Comparison of ENCODE assay signal across 8 cellular contexts in the genomic region with DNA sequence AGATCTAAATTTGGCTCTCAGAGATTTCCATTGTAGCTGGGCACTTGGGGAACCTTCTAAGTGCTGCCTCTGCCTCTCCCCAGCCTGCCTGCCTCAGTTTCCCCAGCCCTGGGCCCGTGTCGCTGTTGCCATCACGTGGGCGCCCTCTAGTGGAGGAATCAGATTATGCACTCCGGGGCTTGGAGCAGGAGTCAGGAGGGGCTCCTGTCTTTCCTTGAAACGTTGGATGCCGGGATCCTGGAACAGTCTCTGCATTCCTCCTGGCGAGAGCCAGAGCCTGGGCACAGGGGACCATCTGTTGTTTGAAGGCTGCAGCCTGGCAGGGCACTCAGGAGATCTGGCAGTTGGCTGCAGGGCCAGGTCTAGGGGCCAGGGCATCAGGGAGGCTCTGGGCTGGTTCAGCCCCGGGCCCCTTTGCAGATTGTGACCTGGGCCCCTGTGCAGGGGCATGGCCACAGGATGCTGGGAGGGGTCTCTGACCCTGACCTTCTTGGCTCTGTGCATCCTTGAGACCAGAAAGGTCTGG.
DNase-seq lines count a peak whose midpoint lies in the region; ATAC-seq and TF ChIP-seq lines count a peak whose summit lies in the region.

No MANE protein-coding gene starts in this region.

- no peak overlapping the region for H3K27ac Mint-ChIP-seq in activated B cell treated with CpG ODN at 0.5 μM for 24 hours

- peaks cover 0 to 17% of the 10 kb centered on the region in 2 donors for H3K36me3 ChIP-seq in left lung

- CTCF ChIA-PET in activated B cell treated with CpG ODN at 0.5 μM for 24 hours (lab: Charles Lee), result interaction anchor here (1.2 to 2.7 kb wide), 4 partner anchors 13 to 126 kb away, joined by 7 to 10 read pairs (median 9); no protein-coding TSS in a partner anchor

- no peaks in the 10 kb centered on the region for H3K36me3 Mint-ChIP-seq in activated B cell treated with CpG ODN at 0.5 μM for 24 hours (ENCODE audit: low read depth)

- H3K9me3 ChIP-seq in left lung, result no peaks in the 10 kb centered on the region

- H3K27ac ChIP-seq in caudate nucleus (ENCODE audit: low read depth, low read length), result no peak overlapping the region
- no peak overlapping the region for H3K27ac ChIP-seq in left lung

- POLR2A ChIA-PET in activated B cell treated with CpG ODN at 0.5 μM for 24 hours (lab: Charles Lee), result interaction anchor here (1.2 kb wide), 2 partner anchors 14 to 112 kb away, joined by 3 read pairs; partner anchors contain the start of gene C11orf24

- no peaks in the 10 kb centered on the region for H3K9me3 Mint-ChIP-seq in activated B cell treated with CpG ODN at 0.5 μM for 24 hours

- H3K27me3 ChIP-seq in left lung, result no peaks in the 10 kb centered on the region

- H3K4me1 Mint-ChIP-seq in activated B cell treated with CpG ODN at 0.5 μM for 24 hours, result peaks cover 45% of the 10 kb centered on the region

- H3K4me1 ChIP-seq in left lung, result peaks cover 25 to 48% of the 10 kb centered on the region in 2 donors

- TF ChIP-seq CTCF in activated B cell treated with CpG ODN at 0.5 μM for 24 hours (IDR thresholded peaks at IDR 0.05), result peak; percentile 50
- peak; percentile 87 to 89 for TF ChIP-seq CTCF in left lung (IDR thresholded peaks at IDR 0.05)

- intact Hi-C loops in activated B cell treated with CpG ODN at 0.5 μM for 24 hours (cut with micrococcal nuclease) (loop anchor here (1.0 to 5.0 kb wide), 3 partner anchors 72 to 127 kb away; partner anchors contain the start of gene LRP5), left lung (cut with DNase I) (loop anchor here in 1 of 2 donors (5.0 to 10.0 kb wide), 2 partner anchors 69 to 122 kb away; partner anchors contain the start of gene LRP5)

- no peak overlapping the region for H3K4me3 ChIP-seq in left lung

- DNase-seq in COLO668 (lab: John Stamatoyannopoulos, UW; ENCODE audit: unreplicated experiment) (peak; percentile 34), HUDEP-2 (lab: John Stamatoyannopoulos, UW; ENCODE audit: unreplicated experiment in 76 of 76) (peak in 45 of 76 experiments; percentile 4 to 67 (median 39)), activated B cell treated with CpG ODN at 0.5 μM for 24 hours (peak; percentile 64), caudate nucleus (lab: John Stamatoyannopoulos, UW) (peak in 41 of 61 donors; percentile 5 to 60 (median 33)), left lung (peak; percentile 51 to 82)
- DNase-seq in stimulated activated CD8-positive, alpha-beta memory T cell treated with anti-CD3 and anti-CD28 coated beads, Interleukin-12 subunit alpha, Interleukin-12 subunit beta, amount 100 ng/mL, for 1 hour (ENCODE audit: low read depth), result peak; percentile 36

- ATAC-seq in activated B cell treated with CpG ODN at 0.5 μM for 24 hours (ENCODE audit: low read depth) (peak; percentile 45), left lung (peak; percentile 19), GM21529 (IDR thresholded peaks at IDR 0.05; ENCODE audit: unreplicated experiment) (no peak), GM19455 (IDR thresholded peaks at IDR 0.05; ENCODE audit: unreplicated experiment) (no peak)

- H3K27me3 Mint-ChIP-seq in activated B cell treated with CpG ODN at 0.5 μM for 24 hours, result no peaks in the 10 kb centered on the region

- H3K4me3 Mint-ChIP-seq in activated B cell treated with CpG ODN at 0.5 μM for 24 hours, result no peak overlapping the region

Comparison
In these comparisons a context has a peak if more than half of its experiments do, and no peak if none do; other contexts are left out.
1. ATAC-seq: peak in activated B cell treated with CpG ODN at 0.5 μM for 24 hours (single experiment) and left lung (single experiment); none in GM21529 (single experiment) and GM19455 (single experiment).
2. Peak in every context shown above with its lines, with median percentiles within 50 percentile points of each other: DNase-seq.